Comparison of ENCODE assay signal across 24 cellular contexts in the genomic region with DNA sequence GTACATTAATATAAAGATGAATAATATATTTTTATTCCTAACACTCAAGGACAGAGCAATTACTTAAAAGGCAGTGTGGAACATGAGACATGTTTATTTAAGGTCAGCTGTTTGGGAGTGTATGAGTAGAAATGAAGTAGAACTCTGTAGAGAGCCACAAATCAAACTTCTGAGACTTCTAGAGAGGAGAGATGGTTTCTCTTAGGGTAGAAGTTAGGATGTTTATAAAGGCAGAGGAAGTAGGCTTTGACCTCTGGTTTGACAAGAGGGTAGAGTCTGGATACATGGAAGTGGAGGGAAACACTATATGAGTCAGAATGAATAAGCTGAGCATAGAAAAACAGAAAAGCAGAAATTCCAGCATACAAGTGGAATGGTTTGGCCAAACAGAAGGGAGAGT.
DNase-seq lines count a peak whose midpoint lies in the region; ATAC-seq and TF ChIP-seq lines count a peak whose summit lies in the region.
"Had no signal": no experiment of that assay in that cellular context is flagged by ENCODE, and none has a peak within 500 bp of the region (broad histone marks: within the 10 kb centered on the region; RNA-seq: fewer than 3 reads in every experiment).

No MANE protein-coding gene starts in this region.

- no peaks in the 10 kb centered on the region for H3K4me1 ChIP-seq in BE2C
- H3K4me1 ChIP-seq: gastrocnemius medialis, lower lobe of right lung had no signal

- H3K36me3 ChIP-seq in BE2C, result no peaks in the 10 kb centered on the region
- H3K36me3 ChIP-seq: gastrocnemius medialis, lower lobe of right lung had no signal

- H3K4me3 ChIP-seq in skeletal muscle cell (ENCODE audit: low read depth, low read length), result no peak overlapping the region
- H3K4me3 ChIP-seq in BE2C (ENCODE audit: low read depth, low read length), result no peak overlapping the region
- H3K4me3 ChIP-seq: gastrocnemius medialis, lower lobe of right lung had no signal

- no peak for TF ChIP-seq CTCF in BE2C (IDR thresholded peaks at IDR 0.05; ENCODE audit: low read depth, low read length)

- no peak for ATAC-seq in HG02981 (IDR thresholded peaks at IDR 0.05; ENCODE audit: unreplicated experiment)
- ATAC-seq in activated CD4-positive, CD25-positive, alpha-beta regulatory T cell treated with anti-CD3 and anti-CD28 coated beads, Interleukin-2, amount 50 U/mL, for 24 hours, result no peak
- ATAC-seq: gastrocnemius medialis, lower lobe of right lung, SK-N-SH treated with all-trans-retinoic acid at 6 μM for 48 hours had no signal

- DNase-seq in HT1080 (ENCODE audit: low read depth) (peak; percentile 90), astrocyte of the hippocampus (ENCODE audit: low read depth, low spot score) (peak; percentile 33), glomerular endothelial cell (ENCODE audit: extremely low read depth, low read depth, low spot score) (peak; percentile 47), skeletal muscle cell (ENCODE audit: low read depth) (peak; percentile 77), BE2C (no peak)
- DNase-seq: activated CD4-positive, alpha-beta T cell treated with anti-CD3 and anti-CD28 coated beads, Interleukin-2, amount 50 U/mL, for 1 hour; activated naive CD4-positive, alpha-beta T cell treated with anti-CD3 and anti-CD28 coated beads, Interleukin-2, amount 50 U/mL, for 16 hours; anterior cingulate cortex; C1 segment of cervical spinal cord; Calu3; cerebellar nuclear complex; gastrocnemius medialis; H9; hippocampal formation; immature natural killer cell; lower lobe of right lung; NCI-H1105 treated with DMSO at 0.1 percent for 48 hours; NCI-H2029; NCI-H2227 treated with DMSO at 0.1 percent for 48 hours; NCI-H82; stimulated activated CD4-positive, alpha-beta T cell treated with anti-CD3 and anti-CD28 coated beads, Interleukin-1b, Interleukin-23, amount 100 ng/mL, for 48 hours had no signal

- H3K9me3 ChIP-seq in BE2C, result no peaks in the 10 kb centered on the region
- H3K9me3 ChIP-seq: gastrocnemius medialis, lower lobe of right lung had no signal

- no peaks in the 10 kb centered on the region for H3K27me3 ChIP-seq in BE2C
- H3K27me3 ChIP-seq: gastrocnemius medialis had no signal
